Comparison of ENCODE assay signal across 12 cellular contexts in the genomic region with DNA sequence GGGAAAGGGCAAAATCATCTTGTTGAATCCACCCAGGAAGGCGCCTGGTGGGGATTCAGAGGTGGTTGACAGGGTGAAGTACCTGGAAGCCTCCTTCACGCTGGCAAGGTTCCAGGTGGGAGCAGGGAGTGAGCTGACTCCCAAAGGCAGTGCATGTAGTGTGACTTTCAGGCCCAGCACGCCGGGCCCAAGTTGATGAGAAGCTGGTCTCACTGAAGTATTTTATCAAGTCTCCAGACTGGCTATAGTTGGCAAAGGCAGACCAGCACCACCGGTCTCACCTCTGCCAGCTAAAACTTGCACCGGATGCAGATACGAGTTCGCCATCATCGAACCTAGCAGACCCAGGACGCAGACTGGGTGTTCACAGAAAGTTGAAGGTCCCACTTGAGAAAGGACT. TPM values are rescaled to one million over a fixed set of nuclear protein-coding genes. Genes with fewer than 3 reads are reported as not detected.
DNase-seq lines count a peak whose midpoint lies in the region; ATAC-seq and TF ChIP-seq lines count a peak whose summit lies in the region.
"Had no signal": no experiment of that assay in that cellular context is flagged by ENCODE, and none has a peak within 500 bp of the region (broad histone marks: within the 10 kb centered on the region; RNA-seq: fewer than 3 reads in every experiment).

No MANE protein-coding gene starts in this region.

- intact Hi-C loops in PC-3 (cut with micrococcal nuclease), result no loop called here

- no peaks in the 10 kb centered on the region for H4K20me1 ChIP-seq in PC-3 (ENCODE audit: low read length)

- H3K18ac ChIP-seq in mesenchymal stem cell (ENCODE audit: low read depth in 1 of 2, low read length in 2 of 2), result no peak overlapping the region

- no peaks in the 10 kb centered on the region for H3K79me2 ChIP-seq in PC-3 (ENCODE audit: low read length)

- H3K4me2 ChIP-seq in PC-3 (ENCODE audit: low read length), result no peak overlapping the region
- no peak overlapping the region for H3K4me2 ChIP-seq in mesenchymal stem cell (ENCODE audit: low read length, poor library complexity, severe bottlenecking)

- H3K9me2 ChIP-seq in PC-3 (replicated peaks; ENCODE audit: low read length), result no peaks in the 10 kb centered on the region

- CTCF ChIA-PET in PC-3 (lab: Charles Lee), result no interaction called here

- no peaks in the 10 kb centered on the region for H3K9me3 ChIP-seq in PC-3 (ENCODE audit: low read length)
- H3K9me3 ChIP-seq in mesenchymal stem cell (ENCODE audit: control insufficient read depth, low read length), result no peaks in the 10 kb centered on the region

- no peak overlapping the region for H4K8ac ChIP-seq in mesenchymal stem cell (ENCODE audit: low read length)

- H2BK15ac ChIP-seq in mesenchymal stem cell (ENCODE audit: low read depth, poor library complexity, severe bottlenecking), result no peak overlapping the region

- TSS peak; percentile 2 for BruUV-seq in PC-3 (replicated peaks; lab: Mats Ljungman, UMichigan)

- no peak overlapping the region for H3K23ac ChIP-seq in mesenchymal stem cell (ENCODE audit: low read length in 2 of 2)

- H3K9ac ChIP-seq in PC-3 (ENCODE audit: low read length) (no peak overlapping the region), mesenchymal stem cell (ENCODE audit: low read length) (no peak overlapping the region)

- no peak overlapping the region for H2BK12ac ChIP-seq in mesenchymal stem cell (ENCODE audit: low read length in 2 of 2)

- H3K27ac ChIP-seq in PC-3 (ENCODE audit: low read length) (no peak overlapping the region), mesenchymal stem cell (ENCODE audit: low read length, poor library complexity, severe bottlenecking) (peak overlapping the region; percentile 38)

- TF ChIP-seq CTCF in PC-3 (conservative IDR thresholded peaks at IDR 0.05; ENCODE audit: low read depth, low read length), result no peak

- H3K27me3 ChIP-seq in PC-3 (ENCODE audit: low read length) (no peaks in the 10 kb centered on the region), mesenchymal stem cell (ENCODE audit: control insufficient read depth in 1 of 2, insufficient read depth in 1 of 2, low read length in 2 of 2) (no peaks in the 10 kb centered on the region)

- H2AFZ ChIP-seq in PC-3 (ENCODE audit: low read length), result no peak overlapping the region
- no peak overlapping the region for H2AFZ ChIP-seq in mesenchymal stem cell (ENCODE audit: low read depth, low read length)

- peaks cover 19% of the 10 kb centered on the region for H3K79me1 ChIP-seq in mesenchymal stem cell (replicated peaks; ENCODE audit: low read length, poor library complexity, severe bottlenecking)

- H3K36me3 ChIP-seq in PC-3 (ENCODE audit: low read depth, low read length) (peaks cover 47% of the 10 kb centered on the region), mesenchymal stem cell (ENCODE audit: control insufficient read depth in 1 of 2, insufficient read depth in 2 of 2, low read depth in 1 of 2, low read length in 2 of 2) (peaks cover 50 to 57% of the 10 kb centered on the region in 2 experiments)

- no peak overlapping the region for H2AK5ac ChIP-seq in mesenchymal stem cell (ENCODE audit: low read length, severe bottlenecking)

- H3K14ac ChIP-seq in mesenchymal stem cell (ENCODE audit: low read length in 2 of 2), result no peak overlapping the region

- ATAC-seq in PC-3 (no peak), esophagus mucosa (no peak)
- ATAC-seq: activated CD4-positive, alpha-beta T cell treated with anti-CD3 and anti-CD28 coated beads for 36 hours had no signal

- peak; percentile 15 for DNase-seq in NCI-H2196 (lab: John Stamatoyannopoulos, UW; ENCODE audit: unreplicated experiment)
- no peak for DNase-seq in NCI-H2196 treated with DMSO at 0.1 percent for 48 hours (lab: John Stamatoyannopoulos, UW; ENCODE audit: unreplicated experiment)
- DNase-seq in PC-3, result no peak
- no peak for DNase-seq in mesenchymal stem cell
- no peak for DNase-seq in stimulated activated CD8-positive, alpha-beta memory T cell treated with anti-CD3 and anti-CD28 coated beads, Interleukin-4, amount 100 ng/mL, for 48 hours
- DNase-seq: activated CD4-positive, alpha-beta T cell treated with anti-CD3 and anti-CD28 coated beads for 36 hours; effector CD8-positive, alpha-beta T cell; GF-D8; hippocampal formation; NCI-H1930; stimulated activated CD4-positive, alpha-beta T cell treated with anti-CD3 and anti-CD28 coated beads, Interleukin-15, amount 100 ng/mL, for 24 hours had no signal

- H3K4me3 ChIP-seq in PC-3 (ENCODE audit: low read length), result no peak overlapping the region
- no peak overlapping the region for H3K4me3 ChIP-seq in mesenchymal stem cell (ENCODE audit: insufficient read depth in 1 of 2, low read depth in 1 of 2, low read length in 2 of 2)

- H3K4me1 ChIP-seq in PC-3 (ENCODE audit: insufficient read depth, low read length) (no peaks in the 10 kb centered on the region), mesenchymal stem cell (ENCODE audit: control insufficient read depth, insufficient read depth, low read depth, low read length) (no peaks in the 10 kb centered on the region)

- H3F3A ChIP-seq in PC-3 (ENCODE audit: low read length, unreplicated experiment), result peaks cover 3% of the 10 kb centered on the region

- no peak overlapping the region for H2BK120ac ChIP-seq in mesenchymal stem cell (ENCODE audit: low read depth, low read length)

- 95% methylated on average over 10 of the region's 10 CpGs for WGBS in mesenchymal stem cell

- no peak overlapping the region for H2BK5ac ChIP-seq in mesenchymal stem cell (ENCODE audit: low read depth, low read length, poor library complexity, severe bottlenecking)

- no peak overlapping the region for H4K91ac ChIP-seq in mesenchymal stem cell (ENCODE audit: low read length)

- POLR2A ChIA-PET in PC-3 (lab: Charles Lee; ENCODE audit: unreplicated experiment), result interaction anchor here (0.6 kb wide), 1 partner anchor 12 kb away, joined by 3 read pairs; no protein-coding TSS in a partner anchor

- no peak overlapping the region for H3K4ac ChIP-seq in mesenchymal stem cell (ENCODE audit: low read depth in 1 of 2, low read length in 2 of 2)

RNA-seq across cellular contexts. Expression of gene PPP1R10, which starts 16.5 kb away (rescaled TPM):
- total RNA-seq in PC-3 (2014; rRNA removed) (44.2 and 44.5 TPM in 2 replicates), esophagus mucosa (30.0 TPM)
- polyA plus RNA-seq in mesenchymal stem cell (2013, experiment 1 of 2), result 55.9 TPM
- polyA plus RNA-seq in mesenchymal stem cell (2013, experiment 2 of 2), result 52.8 TPM

RNA-seq across cellular contexts. Expression of gene MRPS18B, which starts 17.1 kb away (rescaled TPM):
- total RNA-seq in PC-3 (2014; rRNA removed) (69.9 and 91.0 TPM in 2 replicates), esophagus mucosa (48.2 TPM)
- 38.7 TPM for polyA plus RNA-seq in mesenchymal stem cell (2013, experiment 1 of 2)
- 39.7 TPM for polyA plus RNA-seq in mesenchymal stem cell (2013, experiment 2 of 2)

RNA-seq across cellular contexts. Expression of gene ATAT1, which starts 26.1 kb away (rescaled TPM):
- total RNA-seq in PC-3 (2014; rRNA removed) (4.6 and 6.1 TPM in 2 replicates), esophagus mucosa (4.6 TPM)
- 14.3 TPM for polyA plus RNA-seq in mesenchymal stem cell (2013, experiment 1 of 2)
- 13.5 TPM for polyA plus RNA-seq in mesenchymal stem cell (2013, experiment 2 of 2)

RNA-seq across cellular contexts. Expression of gene ABCF1, which starts 29.3 kb away (rescaled TPM):
- total RNA-seq in PC-3 (2014; rRNA removed) (67.3 and 77.3 TPM in 2 replicates), esophagus mucosa (27.1 TPM)
- polyA plus RNA-seq in mesenchymal stem cell (2013, experiment 1 of 2), result 50.0 TPM
- polyA plus RNA-seq in mesenchymal stem cell (2013, experiment 2 of 2), result 49.7 TPM

RNA-seq across cellular contexts. Expression of gene PRR3, which starts 43.5 kb away (rescaled TPM):
- total RNA-seq in PC-3 (2014; rRNA removed) (4.8 and 6.1 TPM in 2 replicates), esophagus mucosa (3.5 TPM)
- 14.0 TPM for polyA plus RNA-seq in mesenchymal stem cell (2013, experiment 1 of 2)
- 13.0 TPM for polyA plus RNA-seq in mesenchymal stem cell (2013, experiment 2 of 2)
